ENCODE assay signal across 11 cellular contexts in the genomic region with DNA sequence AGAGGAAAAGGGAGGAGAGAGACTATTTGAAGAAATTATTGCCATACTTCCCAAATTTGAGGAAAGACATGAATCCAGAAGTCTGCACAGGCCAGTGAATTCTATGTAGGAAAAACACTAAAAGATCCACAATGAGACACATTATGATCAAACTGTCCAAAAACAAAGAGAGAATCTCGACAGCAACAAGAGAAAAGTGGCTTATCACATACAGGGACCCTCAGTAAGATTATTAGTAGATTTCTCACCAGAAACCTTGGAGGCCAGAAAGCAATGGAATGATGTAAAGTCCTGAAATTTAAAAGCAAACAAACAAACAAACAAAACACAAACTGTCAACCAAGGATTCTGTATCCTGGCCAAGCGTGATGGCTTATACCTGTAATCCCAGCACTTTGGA. TPM values are rescaled to one million over a fixed set of nuclear protein-coding genes. Genes with fewer than 3 reads are reported as not detected.
"Had no signal": no experiment of that assay in that cellular context is flagged by ENCODE, and none has a peak within 500 bp of the region (broad histone marks: within the 10 kb centered on the region; RNA-seq: fewer than 3 reads in every experiment).

No MANE protein-coding gene starts in this region.

- DNase-seq: GM23248, GOT3, H7, H9, HCEC 1CT, HFFc6 had no signal

- H3K36me3 ChIP-seq: HAP-1 had no signal

- H3K4me1 ChIP-seq: HAP-1 had no signal

- H3K4me2 ChIP-seq: GM23338 had no signal

- H2AFZ ChIP-seq: GM23248, GM23338 had no signal

- FAIRE-seq: H1, H54 had no signal

- ATAC-seq: GM23338, HCT116 had no signal

- H3K9me3 ChIP-seq: HAP-1 had no signal

- H3K27ac ChIP-seq: GM23248 had no signal

- H3K4me3 ChIP-seq: GM23248, GM23338, HAP-1 had no signal

- H3K9ac ChIP-seq: GM23248 had no signal

RNA-seq across cellular contexts. Expression of gene IL17D, which starts 55.7 kb away (rescaled TPM):
- total RNA-seq: H7 had no signal
